ENCODE assay signal across 28 cellular contexts in genomic region chr2:15689654-15690053, GRCh38.
"Had no signal": no experiment of that assay in that cellular context is flagged by ENCODE, and none has a peak within 500 bp of the region (broad histone marks: within the 10 kb centered on the region; RNA-seq: fewer than 3 reads in every experiment).

No MANE protein-coding gene starts in this region.

- H3K27me3 ChIP-seq: pancreas, tibial artery, upper lobe of right lung had no signal

- H3K4me1 ChIP-seq: left lung, lower lobe of right lung, pancreas, prostate gland, suprapubic skin, tibial artery, upper lobe of right lung had no signal

- H3K27ac ChIP-seq: left lung, lower lobe of right lung, pancreas, prostate gland, skin epidermis, suprapubic skin, thoracic aorta, tibial artery, upper lobe of right lung had no signal

- ATAC-seq: left colon; left lung; lower lobe of right lung; naive thymus-derived CD8-positive, alpha-beta T cell; pancreas; right cardiac atrium; sciatic nerve; stimulated activated effector memory CD8-positive, alpha-beta T cell treated with anti-CD3 and anti-CD28 coated beads, Interleukin-12 subunit alpha, Interleukin-12 subunit beta, amount 100 ng/mL, for 72 hours; upper lobe of right lung had no signal

- H3K9me3 ChIP-seq: left lung, pancreas, prostate gland, suprapubic skin, thoracic aorta, tibial artery, upper lobe of right lung had no signal

- H3K36me3 ChIP-seq: left lung, lower lobe of right lung, pancreas, prostate gland, suprapubic skin, thoracic aorta, tibial artery, upper lobe of right lung had no signal

- FAIRE-seq: islet of Langerhans, kidney, pancreas, urothelium cell line had no signal

- DNase-seq: hippocampal formation; immature natural killer cell; kidney; left colon; left lung; lower lobe of right lung; mammary epithelial cell; mesenchymal stem cell; naive thymus-derived CD8-positive, alpha-beta T cell; nucleus accumbens; pancreas; posterior cingulate gyrus; retina; right cardiac atrium; stimulated activated CD4-positive, alpha-beta T cell treated with anti-CD3 and anti-CD28 coated beads, Interleukin-12 subunit alpha, Interleukin-12 subunit beta, amount 100 ng/mL, for 4 hours; stimulated activated CD4-positive, alpha-beta T cell treated with anti-CD3 and anti-CD28 coated beads, Interleukin-4, amount 100 ng/mL, for 24 hours; stimulated activated naive CD4-positive, alpha-beta T cell; tibial artery; trophoblast cell; upper lobe of right lung had no signal

- H3K4me3 ChIP-seq: left lung, lower lobe of right lung, pancreas, prostate gland, skin epidermis, suprapubic skin, thoracic aorta, tibial artery, upper lobe of right lung had no signal
